Comparison of ENCODE assay signal across 25 cellular contexts in the genomic region with DNA sequence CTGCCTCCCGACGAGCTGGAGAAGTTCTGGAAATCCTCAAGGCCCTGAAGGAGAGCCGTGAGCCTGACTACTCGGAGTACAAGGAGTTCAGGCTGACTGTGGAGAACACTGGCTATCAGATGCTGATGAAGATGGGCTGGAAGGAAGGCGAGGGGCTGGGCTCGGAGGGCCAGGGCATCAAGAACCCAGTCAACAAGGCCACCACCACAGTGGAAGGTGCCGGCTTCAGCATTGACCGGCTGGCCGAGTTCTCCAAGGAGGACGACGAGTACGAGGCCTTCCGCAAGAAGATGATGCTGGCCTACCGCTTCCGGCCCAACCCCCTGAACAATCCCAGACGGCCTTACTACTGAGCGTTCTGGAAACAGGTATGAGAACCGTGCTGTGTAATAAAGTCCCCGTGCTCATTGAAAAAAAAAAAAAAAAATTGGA.
"Had no signal": no experiment of that assay in that cellular context is flagged by ENCODE, and none has a peak within 500 bp of the region (broad histone marks: within the 10 kb centered on the region; RNA-seq: fewer than 3 reads in every experiment).

No MANE protein-coding gene starts in this region.

- H3K36me3 Mint-ChIP-seq: activated CD8-positive, alpha-beta memory T cell treated with anti-CD3 and anti-CD28 coated beads, Interleukin-2, amount 10 ng/mL, durations not matched to agents 7 days and 5 days; activated naive CD4-positive, alpha-beta T cell treated with anti-CD3 and anti-CD28 coated beads, Interleukin-2, amount 50 U/mL, for 72 hours; stimulated activated naive B cell treated with anti-CD40 and anti-IgM and Interleukin-4, amounts not matched to agents 10 μg/mL and 1 μg/mL and 100 μg/mL, for 72 hours had no signal

- H3K27me3 Mint-ChIP-seq: activated CD4-positive, alpha-beta T cell treated with anti-CD3 and anti-CD28 coated beads for 36 hours; activated CD8-positive, alpha-beta memory T cell treated with anti-CD3 and anti-CD28 coated beads, Interleukin-2, amount 10 ng/mL, durations not matched to agents 7 days and 5 days; stimulated activated naive B cell treated with anti-CD40 and anti-IgM and Interleukin-4, amounts not matched to agents 10 μg/mL and 1 μg/mL and 100 μg/mL, for 72 hours had no signal

- DNase-seq: activated CD4-positive, alpha-beta T cell treated with anti-CD3 and anti-CD28 coated beads for 36 hours; activated CD4-positive, CD25-positive, alpha-beta regulatory T cell; activated CD8-positive, alpha-beta memory T cell treated with anti-CD3 and anti-CD28 coated beads, Interleukin-2, amount 10 ng/mL, durations not matched to agents 7 days and 5 days; activated CD8-positive, alpha-beta T cell treated with anti-CD3 and anti-CD28 coated beads, Interleukin-2, amount 10 ng/mL, durations not matched to agents 7 days and 5 days; activated T-cell treated with anti-CD3 and anti-CD28 coated beads, Interleukin-2, amount 50 U/mL, for 48 hours; central memory CD4-positive, alpha-beta T cell; dermis blood vessel endothelial cell; effector CD4-positive, alpha-beta T cell; esophagus squamous epithelium; foreskin melanocyte; left cardiac atrium; ovary; stimulated activated CD4-positive, alpha-beta T cell treated with anti-CD3 and anti-CD28 coated beads, Interleukin-15, amount 100 ng/mL, for 24 hours; stimulated activated CD4-positive, alpha-beta T cell treated with anti-CD3 and anti-CD28 coated beads, Interleukin-2, amount 100 ng/mL, for 24 hours; stimulated activated naive B cell treated with anti-CD40 and anti-IgM and Interleukin-4, amounts not matched to agents 10 μg/mL and 1 μg/mL and 100 μg/mL, for 72 hours; stomach; tibial artery; upper lobe of right lung had no signal

- H3K9me3 Mint-ChIP-seq: activated T-helper 2 cell treated with anti-CD3 and anti-CD28 coated beads, Interferon-gamma antibody, Interleukin-2, Interleukin-4, amounts not matched to agents 10 μg/mL and 5 μg/mL and 100 μg/mL, durations not matched to agents 14 hours and 24 hours and 36 hours had no signal

- H3K9me3 ChIP-seq: ovary, prostate gland, tibial artery, upper lobe of right lung had no signal

- H3K27ac ChIP-seq: breast epithelium, esophagus squamous epithelium, ovary, prostate gland, stomach, tibial artery, upper lobe of right lung had no signal

- ATAC-seq: activated CD4-positive, alpha-beta T cell treated with anti-CD3 and anti-CD28 coated beads for 36 hours; activated CD8-positive, alpha-beta memory T cell treated with anti-CD3 and anti-CD28 coated beads, Interleukin-2, amount 10 ng/mL, durations not matched to agents 7 days and 5 days; activated CD8-positive, alpha-beta T cell treated with anti-CD3 and anti-CD28 coated beads, Interleukin-2, amount 10 ng/mL, durations not matched to agents 7 days and 5 days; activated naive CD4-positive, alpha-beta T cell treated with anti-CD3 and anti-CD28 coated beads, Interleukin-2, amount 50 U/mL, for 72 hours; left cardiac atrium; left ventricle myocardium superior; stimulated activated naive B cell treated with anti-CD40 and anti-IgM and Interleukin-4, amounts not matched to agents 10 μg/mL and 1 μg/mL and 100 μg/mL, for 72 hours had no signal

- H3K4me1 ChIP-seq: breast epithelium, esophagus squamous epithelium, prostate gland, stomach, tibial artery, upper lobe of right lung had no signal

- H3K4me3 ChIP-seq: breast epithelium, esophagus squamous epithelium, ovary, prostate gland, smooth muscle cell, stomach, tibial artery, upper lobe of right lung had no signal

- H3K4me3 Mint-ChIP-seq: activated CD4-positive, alpha-beta T cell treated with anti-CD3 and anti-CD28 coated beads for 36 hours; activated CD8-positive, alpha-beta memory T cell treated with anti-CD3 and anti-CD28 coated beads, Interleukin-2, amount 10 ng/mL, durations not matched to agents 7 days and 5 days; activated CD8-positive, alpha-beta T cell treated with anti-CD3 and anti-CD28 coated beads, Interleukin-2, amount 10 ng/mL, durations not matched to agents 7 days and 5 days; nephron; stimulated activated naive B cell treated with anti-CD40 and anti-IgM and Interleukin-4, amounts not matched to agents 10 μg/mL and 1 μg/mL and 100 μg/mL, for 72 hours had no signal

- H3K27me3 ChIP-seq: breast epithelium, esophagus squamous epithelium, ovary, stomach, tibial artery, upper lobe of right lung had no signal

- H3K27ac Mint-ChIP-seq: activated CD4-positive, alpha-beta T cell treated with anti-CD3 and anti-CD28 coated beads for 36 hours; activated CD8-positive, alpha-beta memory T cell treated with anti-CD3 and anti-CD28 coated beads, Interleukin-2, amount 10 ng/mL, durations not matched to agents 7 days and 5 days; activated CD8-positive, alpha-beta T cell treated with anti-CD3 and anti-CD28 coated beads, Interleukin-2, amount 10 ng/mL, durations not matched to agents 7 days and 5 days; activated naive CD4-positive, alpha-beta T cell treated with anti-CD3 and anti-CD28 coated beads, Interleukin-2, amount 50 U/mL, for 72 hours; activated T-helper 2 cell treated with anti-CD3 and anti-CD28 coated beads, Interferon-gamma antibody, Interleukin-2, Interleukin-4, amounts not matched to agents 10 μg/mL and 5 μg/mL and 100 μg/mL, durations not matched to agents 14 hours and 24 hours and 36 hours; nephron; stimulated activated naive B cell treated with anti-CD40 and anti-IgM and Interleukin-4, amounts not matched to agents 10 μg/mL and 1 μg/mL and 100 μg/mL, for 72 hours had no signal

- H3K4me1 Mint-ChIP-seq: activated CD4-positive, alpha-beta T cell treated with anti-CD3 and anti-CD28 coated beads for 36 hours; activated CD8-positive, alpha-beta memory T cell treated with anti-CD3 and anti-CD28 coated beads, Interleukin-2, amount 10 ng/mL, durations not matched to agents 7 days and 5 days; nephron; stimulated activated naive B cell treated with anti-CD40 and anti-IgM and Interleukin-4, amounts not matched to agents 10 μg/mL and 1 μg/mL and 100 μg/mL, for 72 hours had no signal

- H3K36me3 ChIP-seq: breast epithelium, esophagus squamous epithelium, ovary, prostate gland, stomach, tibial artery, upper lobe of right lung had no signal
